ENCODE assay signal across 19 cellular contexts in genomic region chr5:14227501-14227900, GRCh38.
"Had no signal": no experiment of that assay in that cellular context is flagged by ENCODE, and none has a peak within 500 bp of the region (broad histone marks: within the 10 kb centered on the region; RNA-seq: fewer than 3 reads in every experiment).

No MANE protein-coding gene starts in this region.

- DNase-seq: activated CD4-positive, alpha-beta memory T cell treated with anti-CD3 and anti-CD28 coated beads for 36 hours; activated naive CD4-positive, alpha-beta T cell treated with anti-CD3 and anti-CD28 coated beads, Interleukin-2, amount 10 ng/mL, durations not matched to agents 7 days and 5 days; activated T-cell treated with anti-CD3 and anti-CD28 coated beads, Interleukin-2, amount 50 U/mL, for 24 hours; caudate nucleus; foreskin keratinocyte; head of caudate nucleus; immature natural killer cell; naive B cell; posterior cingulate gyrus; small intestine; stimulated activated CD4-positive, alpha-beta T cell treated with anti-CD3 and anti-CD28 coated beads, Interleukin-4, amount 100 ng/mL, for 4 hours; stimulated activated CD8-positive, alpha-beta memory T cell treated with anti-CD3 and anti-CD28 coated beads, Interleukin-4, amount 100 ng/mL, for 48 hours; stimulated activated naive CD8-positive, alpha-beta T cell treated with anti-CD3 and anti-CD28 coated beads, Interleukin-15, Interleukin-2, amounts not matched to agents 100 U/mL and 50 U/mL, for 24 hours; T-helper 1 cell; T1000; transverse colon had no signal

- H3K36me3 Mint-ChIP-seq: activated CD4-positive, alpha-beta memory T cell treated with anti-CD3 and anti-CD28 coated beads for 36 hours; activated naive CD4-positive, alpha-beta T cell treated with anti-CD3 and anti-CD28 coated beads, Interleukin-2, amount 10 ng/mL, durations not matched to agents 7 days and 5 days; immature natural killer cell; naive B cell had no signal

- H3K9me3 ChIP-seq: right atrium auricular region, transverse colon had no signal

- H3K27me3 Mint-ChIP-seq: naive B cell had no signal

- H3K4me3 ChIP-seq: coronary artery, lung, right atrium auricular region, transverse colon had no signal

- H3K4me3 Mint-ChIP-seq: activated CD4-positive, alpha-beta memory T cell treated with anti-CD3 and anti-CD28 coated beads for 36 hours; activated naive CD4-positive, alpha-beta T cell treated with anti-CD3 and anti-CD28 coated beads, Interleukin-2, amount 10 ng/mL, durations not matched to agents 7 days and 5 days; activated T-cell treated with anti-CD3 and anti-CD28 coated beads, Interleukin-2, amount 50 U/mL, for 24 hours; immature natural killer cell; naive B cell had no signal

- H3K27ac ChIP-seq: coronary artery, foreskin keratinocyte, right atrium auricular region, transverse colon had no signal

- H3K27me3 ChIP-seq: foreskin keratinocyte, right atrium auricular region, transverse colon had no signal

- H3K36me3 ChIP-seq: right atrium auricular region, transverse colon had no signal

- ATAC-seq: foreskin keratinocyte; stimulated activated naive CD8-positive, alpha-beta T cell treated with anti-CD3 and anti-CD28 coated beads, Interleukin-15, Interleukin-2, amounts not matched to agents 100 U/mL and 50 U/mL, for 24 hours had no signal

- H3K27ac Mint-ChIP-seq: activated CD4-positive, alpha-beta memory T cell treated with anti-CD3 and anti-CD28 coated beads for 36 hours; activated naive CD4-positive, alpha-beta T cell treated with anti-CD3 and anti-CD28 coated beads, Interleukin-2, amount 10 ng/mL, durations not matched to agents 7 days and 5 days; activated T-cell treated with anti-CD3 and anti-CD28 coated beads, Interleukin-2, amount 50 U/mL, for 24 hours; immature natural killer cell had no signal

- H3K9me3 Mint-ChIP-seq: activated CD4-positive, alpha-beta memory T cell treated with anti-CD3 and anti-CD28 coated beads for 36 hours; activated naive CD4-positive, alpha-beta T cell treated with anti-CD3 and anti-CD28 coated beads, Interleukin-2, amount 10 ng/mL, durations not matched to agents 7 days and 5 days; activated T-cell treated with anti-CD3 and anti-CD28 coated beads, Interleukin-2, amount 50 U/mL, for 24 hours; immature natural killer cell; naive B cell had no signal
